In genomic region chr9:36273354-36273753, GRCh38 we compare ENCODE assay signal across 7 cellular contexts. TPM values are rescaled to one million over a fixed set of nuclear protein-coding genes. Genes with fewer than 3 reads are reported as not detected.
DNase-seq lines count a peak whose midpoint lies in the region; ATAC-seq and TF ChIP-seq lines count a peak whose summit lies in the region.
"Not testable (repeated sequence)": the region's sequence is repeated elsewhere in the genome, so short reads cannot be mapped to it uniquely, and the experiment has no call there.

No MANE protein-coding gene starts in this region.

- H3K27me3 Mint-ChIP-seq in Calu3 (ENCODE audit: unreplicated experiment) = not testable (repeated sequence)

- intact Hi-C loops in Calu3 (cut with micrococcal nuclease; ENCODE audit: unreplicated experiment); body of pancreas (cut with DNase I); left lung (cut with DNase I): not testable (repeated sequence)

- DNase-seq in Calu3 (peak; percentile 27), LNCaP clone FGC (ENCODE audit: low read depth) (peak; percentile 79), body of pancreas (peak; percentile 18 to 63 (median 52)), epithelial cell of esophagus (ENCODE audit: low read depth) (peak; percentile 89), mesenteric fat pad (ENCODE audit: low spot score) (peak; percentile 14), renal cortical epithelial cell (ENCODE audit: low read depth) (peak; percentile 60)
- not testable (repeated sequence) for DNase-seq in left lung

- peaks cover 47% of the 10 kb centered on the region for H3K36me3 Mint-ChIP-seq in Calu3 (ENCODE audit: insufficient read depth, unreplicated experiment)

- WGBS in body of pancreas, 2 donors = 70 to 78% methylated on average over 7 of the region's 7 CpGs

- CTCF ChIA-PET in Calu3 (lab: Charles Lee) = not testable (repeated sequence)

- peak overlapping the region; percentile 72 for H3K4me3 Mint-ChIP-seq in Calu3 (ENCODE audit: low read depth, unreplicated experiment)

- H3K27ac Mint-ChIP-seq in Calu3 (ENCODE audit: unreplicated experiment) = peak overlapping the region; percentile 39

- not testable (repeated sequence) for TF ChIP-seq POLR2A in body of pancreas (IDR thresholded peaks at IDR 0.05)

- not testable (repeated sequence) for BruUV-seq in Calu3 (replicated peaks; lab: Mats Ljungman, UMichigan)

- not testable (repeated sequence) for H3K4me3 ChIP-seq in LNCaP clone FGC (ENCODE audit: low read depth, low read length); body of pancreas; epithelial cell of esophagus (ENCODE audit: low read length); left lung

- H3K4me1 ChIP-seq in body of pancreas, left lung: not testable (repeated sequence)

- H3K9me3 ChIP-seq in body of pancreas, left lung: not testable (repeated sequence)

- H3K27me3 ChIP-seq in body of pancreas, left lung: not testable (repeated sequence)

- H3K36me3 ChIP-seq in body of pancreas (replicated peaks in 1 of 2; ENCODE audit: insufficient read depth in 1 of 2, low read depth in 2 of 2); left lung: not testable (repeated sequence)

- peak overlapping the region in 1 of 4 donors; percentile 50 for H3K27ac ChIP-seq in body of pancreas
- not testable (repeated sequence) for H3K27ac ChIP-seq in left lung

- H3K4me1 Mint-ChIP-seq in Calu3 (ENCODE audit: low read depth, unreplicated experiment) = peaks cover 15% of the 10 kb centered on the region

- H3K9me3 Mint-ChIP-seq in Calu3 (ENCODE audit: low read depth, unreplicated experiment) = not testable (repeated sequence)

- TF ChIP-seq CTCF in Calu3 (IDR thresholded peaks at IDR 0.05; ENCODE audit: unreplicated experiment); LNCaP clone FGC (IDR thresholded peaks at IDR 0.05; ENCODE audit: control insufficient read depth, extremely low read depth, insufficient read depth); body of pancreas (IDR thresholded peaks at IDR 0.05); epithelial cell of esophagus (IDR thresholded peaks at IDR 0.05; ENCODE audit: insufficient read depth, low read depth, low read length, missing control alignments); left lung (IDR thresholded peaks at IDR 0.05): not testable (repeated sequence)

- ATAC-seq in body of pancreas = peak; percentile 68
- peak; percentile 66 for ATAC-seq in left lung

RNA-seq across cellular contexts. Expression of gene GNE, which starts 15.1 kb away (rescaled TPM):
- total RNA-seq in Calu3 (2022) (23.3 and 23.6 TPM in 2 replicates), body of pancreas (10 to 100 TPM in 1 of 2 donors, 1 to 10 TPM in 1; 7.3 to 15.8 TPM), left lung (10 to 100 TPM; 15.7 to 17.3 TPM), mesenteric fat pad (32.8 TPM), renal cortical epithelial cell (46.4 and 69.7 TPM in 2 replicates)
